In the genomic region with DNA sequence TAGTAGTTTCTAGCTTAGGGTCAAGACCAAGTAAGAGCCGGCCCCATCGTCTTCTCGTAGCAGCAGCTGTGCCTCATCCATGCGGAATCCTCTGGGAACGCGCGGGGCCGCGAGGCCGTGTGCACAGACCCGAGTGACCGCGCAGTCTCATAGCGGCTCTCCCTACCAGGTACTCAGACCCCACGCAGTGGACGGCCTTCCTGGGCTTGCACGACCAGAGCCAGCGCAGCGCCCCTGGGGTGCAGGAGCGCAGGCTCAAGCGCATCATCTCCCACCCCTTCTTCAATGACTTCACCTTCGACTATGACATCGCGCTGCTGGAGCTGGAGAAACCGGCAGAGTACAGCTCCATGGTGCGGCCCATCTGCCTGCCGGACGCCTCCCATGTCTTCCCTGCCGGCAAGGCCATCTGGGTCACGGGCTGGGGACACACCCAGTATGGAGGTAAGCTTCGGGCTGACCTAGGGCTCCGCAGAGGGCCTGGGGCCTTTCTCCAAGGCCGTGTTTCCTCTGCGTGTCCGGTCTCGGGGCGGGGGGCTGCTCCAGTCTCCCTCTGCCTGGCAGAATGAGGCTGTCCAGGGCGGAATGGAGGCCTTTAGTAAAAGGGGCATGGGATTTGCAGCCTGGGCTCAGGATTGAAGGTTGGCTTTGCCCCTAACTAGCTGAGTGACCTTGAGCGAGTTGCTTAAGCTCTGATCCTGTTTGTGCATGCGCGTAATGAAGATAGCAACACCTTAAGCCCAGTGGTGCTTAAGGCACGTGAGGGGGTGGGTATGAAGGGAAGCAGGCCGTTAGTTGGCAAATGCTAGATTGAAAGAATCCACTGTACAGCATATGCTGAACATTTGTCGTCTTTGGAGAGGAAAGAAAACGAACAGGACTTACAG, we compare ENCODE assay signal across 29 cellular contexts. TPM values are rescaled to one million over a fixed set of nuclear protein-coding genes. Genes with fewer than 3 reads are reported as not detected.
DNase-seq lines count a peak whose midpoint lies in the region; ATAC-seq, FAIRE-seq and TF ChIP-seq lines count a peak whose summit lies in the region.
"Had no signal": no experiment of that assay in that cellular context is flagged by ENCODE, and none has a peak within 500 bp of the region (broad histone marks: within the 10 kb centered on the region; RNA-seq: fewer than 3 reads in every experiment).

No MANE protein-coding gene starts in this region.

- H3K9me3 Mint-ChIP-seq in H9 = no peaks in the 10 kb centered on the region
- H3K9me3 Mint-ChIP-seq: activated CD8-positive, alpha-beta T cell treated with anti-CD3 and anti-CD28 coated beads for 36 hours; activated naive CD4-positive, alpha-beta T cell treated with anti-CD3 and anti-CD28 coated beads for 36 hours; effector memory CD8-positive, alpha-beta T cell; neural crest cell had no signal

- FAIRE-seq in kidney (lab: Jason Lieb, UNC) (no peak), RCC 7860 (lab: Jason Lieb, UNC) (no peak)
- FAIRE-seq: colon, frontal cortex, GM12892, islet of Langerhans had no signal

- no peak overlapping the region for H2BK15ac ChIP-seq in H9 (ENCODE audit: low read depth, low read length)

- H2BK5ac ChIP-seq in H9 (ENCODE audit: insufficient read length, low read length) = no peak overlapping the region

- no peak overlapping the region for H4K91ac ChIP-seq in H9 (ENCODE audit: insufficient read length, low read depth, low read length)

- no peak overlapping the region for H3K4me3 ChIP-seq in kidney (ENCODE audit: low read length in 2 of 2)
- H3K4me3 ChIP-seq: esophagus squamous epithelium, prostate gland had no signal

- ATAC-seq in sciatic nerve = no peak
- ATAC-seq in HG03175 (IDR thresholded peaks at IDR 0.05; ENCODE audit: unreplicated experiment) = no peak
- ATAC-seq in GM21447 (IDR thresholded peaks at IDR 0.05; ENCODE audit: unreplicated experiment) = no peak
- no peak for ATAC-seq in GM18519 (IDR thresholded peaks at IDR 0.05; ENCODE audit: low FRiP score, unreplicated experiment)
- ATAC-seq: activated CD4-positive, CD25-positive, alpha-beta regulatory T cell treated with anti-CD3 and anti-CD28 coated beads, Interleukin-2, amount 50 U/mL, for 24 hours; activated CD8-positive, alpha-beta T cell treated with anti-CD3 and anti-CD28 coated beads for 36 hours; effector memory CD8-positive, alpha-beta T cell had no signal

- H3K27ac Mint-ChIP-seq in H9 = no peak overlapping the region; a peak in 1 of 7 replicates
- H3K27ac Mint-ChIP-seq: activated CD8-positive, alpha-beta T cell treated with anti-CD3 and anti-CD28 coated beads for 36 hours; activated naive CD4-positive, alpha-beta T cell treated with anti-CD3 and anti-CD28 coated beads for 36 hours; CD14-positive monocyte; effector memory CD8-positive, alpha-beta T cell had no signal

- no peak overlapping the region for H4K5ac ChIP-seq in H9 (ENCODE audit: insufficient read length, low read depth, low read length)

- TF ChIP-seq CTCF in H9 (conservative IDR thresholded peaks at IDR 0.05) = no peak
- TF ChIP-seq CTCF in kidney (IDR thresholded peaks at IDR 0.05; ENCODE audit: borderline replicate concordance, extremely low read depth, insufficient read depth) = no peak

- H2BK20ac ChIP-seq in H9 (ENCODE audit: low read depth, low read length, poor library complexity, severe bottlenecking) = no peak overlapping the region

- no peaks in the 10 kb centered on the region for H3K27me3 ChIP-seq in H9 (ENCODE audit: insufficient read depth, low read length)
- H3K27me3 ChIP-seq: esophagus squamous epithelium had no signal

- H2AFZ ChIP-seq in H9 (ENCODE audit: low read length) = no peak overlapping the region

- H3K36me3 ChIP-seq in kidney (ENCODE audit: control insufficient read depth in 1 of 2, insufficient read depth in 2 of 2, low read length in 2 of 2) = no peaks in the 10 kb centered on the region
- H3K36me3 ChIP-seq: prostate gland had no signal

- H3T11ph ChIP-seq in H9 (ENCODE audit: low read length) = no peak overlapping the region

- H3K4me3 Mint-ChIP-seq in H9 = no peak overlapping the region
- H3K4me3 Mint-ChIP-seq: activated CD8-positive, alpha-beta T cell treated with anti-CD3 and anti-CD28 coated beads for 36 hours; activated naive CD4-positive, alpha-beta T cell treated with anti-CD3 and anti-CD28 coated beads for 36 hours; CD14-positive monocyte; effector memory CD8-positive, alpha-beta T cell; neural crest cell had no signal

- no peaks in the 10 kb centered on the region for H3K9me3 ChIP-seq in H9 (ENCODE audit: control insufficient read depth, low read depth, low read length)
- H3K9me3 ChIP-seq in kidney (ENCODE audit: control insufficient read depth in 1 of 2, low read length in 2 of 2) = no peaks in the 10 kb centered on the region
- H3K9me3 ChIP-seq: esophagus squamous epithelium, prostate gland had no signal

- intact Hi-C loops in kidney (cut with DNase I) (no loop called here), sciatic nerve (cut with DNase I) (no loop called here)

- no peak overlapping the region for H2AK5ac ChIP-seq in H9 (ENCODE audit: insufficient read length, low read length)

- no peak overlapping the region for H3K4me2 ChIP-seq in H9 (ENCODE audit: insufficient read depth, insufficient read length, low read length)

- DNase-seq in AG08396 (ENCODE audit: low spot score) = peak; percentile 3
- peak; percentile 24 for DNase-seq in H9
- peak; percentile 74 for DNase-seq in kidney
- peak; percentile 49 for DNase-seq in sciatic nerve (ENCODE audit: low spot score)
- DNase-seq in RCC 7860 (ENCODE audit: low spot score) = no peak
- DNase-seq: activated CD8-positive, alpha-beta T cell treated with anti-CD3 and anti-CD28 coated beads for 36 hours; activated naive CD4-positive, alpha-beta T cell treated with anti-CD3 and anti-CD28 coated beads for 36 hours; amniotic stem cell; effector memory CD8-positive, alpha-beta T cell; esophagus squamous epithelium; hypothalamus; IMR-90; NCI-H1092; NCI-H2029; NCI-H226; T1000 had no signal

- no peak overlapping the region for H3K4ac ChIP-seq in H9 (ENCODE audit: low read depth, low read length)

- H3K79me2 ChIP-seq in H9 (ENCODE audit: insufficient read depth, low read length) = no peaks in the 10 kb centered on the region

- peaks cover 3% of the 10 kb centered on the region in 2 experiments; a peak in 3 of 4 replicates for H3K4me1 Mint-ChIP-seq in H9
- H3K4me1 Mint-ChIP-seq: neural crest cell had no signal

- H3K23me2 ChIP-seq in H9 (ENCODE audit: insufficient read length, low read depth, low read length, poor library complexity, severe bottlenecking) = no peaks in the 10 kb centered on the region

- no peak overlapping the region for H2BK12ac ChIP-seq in H9 (ENCODE audit: insufficient read length, low read depth, low read length)

- H3K27me3 Mint-ChIP-seq in H9 (ENCODE audit: low read depth) = peaks cover 4% of the 10 kb centered on the region
- H3K27me3 Mint-ChIP-seq: activated CD8-positive, alpha-beta T cell treated with anti-CD3 and anti-CD28 coated beads for 36 hours had no signal

- H3K27ac ChIP-seq in H9 (ENCODE audit: insufficient read length, low read depth, low read length) = no peak overlapping the region
- no peak overlapping the region for H3K27ac ChIP-seq in kidney (ENCODE audit: low read depth in 2 of 2, low read length in 2 of 2)
- H3K27ac ChIP-seq: esophagus squamous epithelium, prostate gland had no signal

- H3K9ac ChIP-seq in H9 (ENCODE audit: extremely low read depth, insufficient read length, low read length) = no peak overlapping the region
- no peak overlapping the region for H3K9ac ChIP-seq in kidney (ENCODE audit: low read length in 2 of 2)

- H3K23ac ChIP-seq in H9 (ENCODE audit: insufficient read length, low read depth, low read length) = no peak overlapping the region

- H3K4me1 ChIP-seq in H9 (ENCODE audit: insufficient read depth, low read length) (no peaks in the 10 kb centered on the region; the same call in 1 of the 2 replicates), kidney (ENCODE audit: control insufficient read depth in 1 of 2, insufficient read depth in 1 of 2, low read depth in 1 of 2, low read length in 2 of 2) (peaks cover 0 to 2% of the 10 kb centered on the region in 2 donors)
- H3K4me1 ChIP-seq: prostate gland had no signal

- H4K20me1 ChIP-seq in H9 (ENCODE audit: control insufficient read depth, insufficient read depth, insufficient read length) = no peaks in the 10 kb centered on the region

- no peak overlapping the region for H2BK120ac ChIP-seq in H9 (ENCODE audit: low read depth, low read length, poor library complexity, severe bottlenecking)

- no peak overlapping the region for H3K14ac ChIP-seq in H9 (ENCODE audit: insufficient read depth, low read length)

- no CpG with 5 or more reads among the region's 45 CpGs for WGBS in H9 (ENCODE audit: extremely low coverage, insufficient read length, low lambda C conversion rate)

- H4K8ac ChIP-seq in H9 (replicated peaks; ENCODE audit: insufficient read length, low read depth, low read length) = no peak overlapping the region

- no peak overlapping the region for H3K56ac ChIP-seq in H9 (ENCODE audit: insufficient read length, low read depth, low read length)

- no peak overlapping the region for H3K18ac ChIP-seq in H9 (ENCODE audit: insufficient read length, low read depth, low read length)

- H3K36me3 Mint-ChIP-seq in H9 (ENCODE audit: insufficient read depth in 1 of 3, low read depth in 3 of 3) = peaks cover 1 to 4% (median 3%) of the 10 kb centered on the region in 3 experiments; a peak in 3 of 7 replicates

- no peaks in the 10 kb centered on the region for H3K79me1 ChIP-seq in H9 (ENCODE audit: insufficient read depth, low read depth, low read length, poor library complexity, severe bottlenecking)

RNA-seq across cellular contexts. Expression of a gene that starts 48.9 kb away (rescaled TPM):
- total RNA-seq in H9 (2021) (22.4 and 22.9 TPM in 2 replicates), kidney (139 TPM), sciatic nerve (2.8 TPM)
- 59.3 TPM for polyA plus RNA-seq in kidney (ENCODE audit: insufficient read depth, low read depth, low replicate concordance)
- total RNA-seq: activated CD8-positive, alpha-beta T cell treated with anti-CD3 and anti-CD28 coated beads for 36 hours; activated naive CD4-positive, alpha-beta T cell treated with anti-CD3 and anti-CD28 coated beads for 36 hours; Daoy; frontal cortex; IMR-90 had no signal
- polyA plus RNA-seq: AG04450, IMR-90 had no signal
